ENCODE assay signal across 20 cellular contexts in genomic region chr10:67699613-67700270, GRCh38. TPM values are rescaled to one million over a fixed set of nuclear protein-coding genes. Genes with fewer than 3 reads are reported as not detected.
A peak's percentile ranks its signal among the peaks of the same experiment; 100 is the strongest.
DNase-seq lines count a peak whose midpoint lies in the region; ATAC-seq, FAIRE-seq and TF ChIP-seq lines count a peak whose summit lies in the region.
"Not testable (repeated sequence)": the region's sequence is repeated elsewhere in the genome, so short reads cannot be mapped to it uniquely, and the experiment has no call there.
"Had no signal": no experiment of that assay in that cellular context is flagged by ENCODE, and none has a peak within 500 bp of the region (broad histone marks: within the 10 kb centered on the region; RNA-seq: fewer than 3 reads in every experiment).

No MANE protein-coding gene starts in this region.

- not testable (repeated sequence) for H3K36me3 Mint-ChIP-seq in T-helper 17 cell (ENCODE audit: low read depth); neural progenitor cell

- not testable (repeated sequence) for BruUV-seq in K562 (replicated peaks; lab: Mats Ljungman, UMichigan); HepG2 (replicated peaks; lab: Mats Ljungman, UMichigan)

- not testable (repeated sequence) for H3F3A ChIP-seq in neural progenitor cell (ENCODE audit: low read depth)

- not testable (repeated sequence) for ATAC-seq in T-helper 17 cell, HepG2
- peak; percentile 66 for ATAC-seq in K562

- TF ChIP-seq EP300 in K562 (IDR thresholded peaks at IDR 0.05; ENCODE audit: low read length); HepG2 (IDR thresholded peaks at IDR 0.05; ENCODE audit: low read depth in 2 of 2, low read length in 2 of 2); HepG2 (CRISPR knock-in tag; IDR thresholded peaks at IDR 0.05; ENCODE audit: borderline replicate concordance): not testable (repeated sequence)

- in situ Hi-C loops in K562 (cut with MboI), result loop anchor here (5.0 kb wide), 1 partner anchor 78 kb away; no protein-coding TSS in a partner anchor
- in situ Hi-C loops in HepG2 (cut with HindIII; ENCODE audit: extremely low pct_ligation_motif_present, low pct_unique_long_range_greater_than_20kb), result loop anchor here (5.0 kb wide), 1 partner anchor 83 kb away; no protein-coding TSS in a partner anchor

- intact Hi-C loops in K562 (cut with micrococcal nuclease), result not testable (repeated sequence)
- intact Hi-C loops in HepG2 (cut with micrococcal nuclease; ENCODE audit: unreplicated experiment), result loop anchor here (5.0 kb wide), 1 partner anchor 63 kb away; no protein-coding TSS in a partner anchor

- H3K36me3 ChIP-seq in K562 (ENCODE audit: control insufficient read depth, insufficient read depth, low read length); HepG2 (replicated peaks in 1 of 2; ENCODE audit: control insufficient read depth in 1 of 2, insufficient read depth in 2 of 2, low read length in 2 of 2); neural progenitor cell: not testable (repeated sequence)

- peak overlapping the region; percentile 85 for H2AFZ ChIP-seq in K562 (ENCODE audit: low read depth, low read length)
- H2AFZ ChIP-seq in HepG2 (ENCODE audit: low read length); neural progenitor cell (replicated peaks): not testable (repeated sequence)

- TF ChIP-seq RAD21 in K562 (CRISPR knock-in tag; conservative IDR thresholded peaks at IDR 0.05 in 1 of 2, IDR thresholded peaks at IDR 0.05 in 1 of 2); HepG2 (CRISPR knock-in tag; IDR thresholded peaks at IDR 0.05): not testable (repeated sequence)

- not testable (repeated sequence) for H3K4me1 ChIP-seq in K562 (replicated peaks in 1 of 2; ENCODE audit: control insufficient read depth in 2 of 2, insufficient read depth in 2 of 2, low read length in 2 of 2); HepG2 (ENCODE audit: insufficient read depth, low read length); neural progenitor cell

- peak overlapping the region; percentile 5 for H3K4me3 Mint-ChIP-seq in T-helper 17 cell
- not testable (repeated sequence) for H3K4me3 Mint-ChIP-seq in neural progenitor cell

- H3K27me3 ChIP-seq in K562 (ENCODE audit: control insufficient read depth in 2 of 2, insufficient read depth in 2 of 2, low read length in 2 of 2); HepG2 (ENCODE audit: control insufficient read depth in 1 of 2, insufficient read depth in 2 of 2, low read length in 2 of 2); neural progenitor cell: not testable (repeated sequence)

- H3K4me2 ChIP-seq in K562 (ENCODE audit: insufficient read depth, low read length), result peak overlapping the region; percentile 70
- not testable (repeated sequence) for H3K4me2 ChIP-seq in HepG2 (ENCODE audit: low read depth, low read length); neural progenitor cell

- peak overlapping the region; percentile 27; the same call in 1 of the 2 replicates for H3K4me3 ChIP-seq in K562
- H3K4me3 ChIP-seq in HepG2 (replicated peaks in 1 of 3; ENCODE audit: insufficient read depth in 1 of 3, low read depth in 2 of 3, low read length in 3 of 3); neural progenitor cell: not testable (repeated sequence)

- not testable (repeated sequence) for H3K27ac ChIP-seq in K562 (ENCODE audit: extremely low read depth, low read depth, low read length); HepG2 (ENCODE audit: extremely low read length, insufficient read depth, low read length); neural progenitor cell

- CTCF ChIA-PET in K562 (lab: Yijun Ruan, JAX; ENCODE audit: low intra/inter-chr PET ratio); HepG2 (lab: Yijun Ruan, JAX; ENCODE audit: low intra/inter-chr PET ratio, low total read pairs): not testable (repeated sequence)

- H3K4me1 Mint-ChIP-seq in T-helper 17 cell, result peaks cover 17% of the 10 kb centered on the region
- not testable (repeated sequence) for H3K4me1 Mint-ChIP-seq in neural progenitor cell

- TF ChIP-seq CTCF in K562 (IDR thresholded peaks at IDR 0.05 in 2 of 3, conservative IDR thresholded peaks at IDR 0.05 in 1 of 3; ENCODE audit: insufficient read depth in 2 of 3, low read depth in 1 of 3, low read length in 3 of 3); HepG2 (CRISPR knock-in tag; IDR thresholded peaks at IDR 0.05); neural progenitor cell (IDR thresholded peaks at IDR 0.05): not testable (repeated sequence)

- not testable (repeated sequence) for TF ChIP-seq POLR2A in K562 (conservative IDR thresholded peaks at IDR 0.05); HepG2 (IDR thresholded peaks at IDR 0.05; ENCODE audit: insufficient read depth in 1 of 2, low read depth in 2 of 2, low read length in 2 of 2)

- H3K9ac ChIP-seq in K562 (ENCODE audit: insufficient read depth in 1 of 2, low read depth in 2 of 2, low read length in 2 of 2), result peak overlapping the region; percentile 29 to 52; a peak in 2 of 4 replicates
- not testable (repeated sequence) for H3K9ac ChIP-seq in HepG2 (ENCODE audit: insufficient read depth, low read depth, low read length); neural progenitor cell

- not testable (repeated sequence) for H4K20me1 ChIP-seq in K562 (replicated peaks; ENCODE audit: control insufficient read depth, insufficient read depth, low read length); HepG2 (ENCODE audit: insufficient read depth, low read length); neural progenitor cell (ENCODE audit: low read depth)

- peak; percentile 65 for DNase-seq in DMS53 (lab: John Stamatoyannopoulos, UW)
- DNase-seq in DMS53 treated with DMSO at 0.1 percent for 48 hours (lab: John Stamatoyannopoulos, UW; ENCODE audit: unreplicated experiment), result peak; percentile 19
- DNase-seq in T-helper 17 cell; K562 (ENCODE audit: extremely low read depth in 1 of 4, low spot score in 3 of 4); HepG2 (ENCODE audit: low spot score); neural progenitor cell (ENCODE audit: low spot score): not testable (repeated sequence)
- peak; percentile 3 for DNase-seq in central memory CD4-positive, alpha-beta T cell

- peaks cover 16% of the 10 kb centered on the region for H3K9me3 Mint-ChIP-seq in neural progenitor cell

- FAIRE-seq in K562 (lab: Jason Lieb, UNC); HepG2 (lab: Jason Lieb, UNC): not testable (repeated sequence)

- not testable (repeated sequence) for H3K27ac Mint-ChIP-seq in T-helper 17 cell
- peak overlapping the region; percentile 8 for H3K27ac Mint-ChIP-seq in neural progenitor cell

- POLR2A ChIA-PET in K562 (lab: Yijun Ruan, JAX); HepG2 (lab: Yijun Ruan, JAX): not testable (repeated sequence)

- peaks cover 22% of the 10 kb centered on the region for H3K27me3 Mint-ChIP-seq in T-helper 17 cell
- H3K27me3 Mint-ChIP-seq in neural progenitor cell (ENCODE audit: insufficient read depth, low read depth), result not testable (repeated sequence)

- 0% methylated on average over 16 of the region's 23 CpGs for WGBS in K562 (ENCODE audit: insufficient coverage, low coverage, missing lambda C conversion rate)
- WGBS in HepG2 (ENCODE audit: low lambda C conversion rate), result 97% methylated on average over 19 of the region's 23 CpGs

- H3K9me1 ChIP-seq in K562 (ENCODE audit: control insufficient read depth, insufficient read depth, low read length), result not testable (repeated sequence)

- not testable (repeated sequence) for H3K9me3 ChIP-seq in T-helper 17 cell (ENCODE audit: control insufficient read depth, low read length, poor library complexity, severe bottlenecking); K562 (replicated peaks; ENCODE audit: control insufficient read depth, insufficient read depth, low read depth, low read length); HepG2 (ENCODE audit: low read length); neural progenitor cell (ENCODE audit: low read depth)

- not testable (repeated sequence) for H3K79me2 ChIP-seq in K562 (ENCODE audit: control insufficient read depth, insufficient read depth, low read length); HepG2 (ENCODE audit: insufficient read depth, low read length); neural progenitor cell (ENCODE audit: low read depth)

RNA-seq across cellular contexts. Expression of gene CTNNA3, which starts 3.7 kb away (rescaled TPM):
- 1 to 10 TPM in 1 of 2 donors, not detected in 1; 1.6 TPM for total RNA-seq in T-helper 17 cell
- total RNA-seq in K562 (2011; cell fraction: chromatin; rRNA removed; ENCODE audit: low replicate concordance), result not detected in 2 replicates
- not detected in 2 replicates for total RNA-seq in K562 (2011; cell fraction: nucleolus; rRNA removed)
- not detected in 2 replicates for total RNA-seq in K562 (2011; cell fraction: nucleoplasm; rRNA removed)
- not detected in 2 replicates for total RNA-seq in K562 (2014; rRNA removed)
- total RNA-seq in K562 (2014; rRNA removed; fragmentation: Illumina TruSeq; extraction: Trizol), result not detected in 2 replicates
- total RNA-seq in K562 (2015; rRNA removed; fragmentation: Illumina TruSeq; extraction: Trizol), result not detected in 2 replicates
- total RNA-seq in K562 (2021), result not detected in 2 replicates
- polyA plus RNA-seq in K562 (2011; rRNA removed), result 0.04 TPM in 1 of 2 replicates, not detected in the other
- polyA plus RNA-seq in K562 (2011; cell fraction: cytosol; rRNA removed), result under 0.01 TPM in 1 of 2 replicates, not detected in the other
- polyA plus RNA-seq in K562 (2011; cell fraction: nucleus; rRNA removed), result not detected in 2 replicates
- polyA plus RNA-seq in K562 (2012), result not detected in 2 replicates
- not detected in 2 replicates for polyA plus RNA-seq in K562 (2014; fragmentation: Illumina TruSeq; extraction: Trizol)
- polyA plus RNA-seq in K562 (2014; fragmentation: Nextera tagmentation; extraction: Ambion mirVana), result not detected
- polyA plus RNA-seq in K562 (2014; rRNA removed), result not detected in 2 replicates
- polyA minus RNA-seq in K562 (2011; rRNA and poly(A)+ RNA removed), result not detected in 2 replicates
- not detected in 2 replicates for polyA minus RNA-seq in K562 (2011; cell fraction: cytosol; rRNA and poly(A)+ RNA removed)
- not detected in 2 replicates for polyA minus RNA-seq in K562 (2011; cell fraction: nucleus; rRNA and poly(A)+ RNA removed)
- not detected in 2 replicates for total RNA-seq in HepG2 (2016; rRNA removed; fragmentation: Illumina TruSeq; extraction: Trizol)
- not detected in 2 replicates for total RNA-seq in HepG2 (2016; cell fraction: cytosol; rRNA removed; fragmentation: Illumina TruSeq; extraction: Trizol; ENCODE audit: low read depth)
- total RNA-seq in HepG2 (2016; cell fraction: insoluble cytoplasmic fraction; rRNA removed; fragmentation: Illumina TruSeq; extraction: Trizol), result not detected in 2 replicates
- not detected in 2 replicates for total RNA-seq in HepG2 (2016; cell fraction: membrane; rRNA removed; fragmentation: Illumina TruSeq; extraction: Trizol)
- total RNA-seq in HepG2 (2016; cell fraction: nucleus; rRNA removed; fragmentation: Illumina TruSeq; extraction: Trizol), result not detected in 2 replicates
- polyA plus RNA-seq in HepG2 (2011; rRNA removed), result not detected in 2 replicates
- not detected in 2 replicates for polyA plus RNA-seq in HepG2 (2011; cell fraction: cytosol; rRNA removed)
- not detected in 2 replicates for polyA plus RNA-seq in HepG2 (2011; cell fraction: nucleus; rRNA removed)
- not detected in 2 replicates for polyA plus RNA-seq in HepG2 (2012)
- not detected in 2 replicates for polyA plus RNA-seq in HepG2 (2016; cell fraction: cytosol; fragmentation: Illumina TruSeq; extraction: Trizol; ENCODE audit: low read depth)
- polyA plus RNA-seq in HepG2 (2016; cell fraction: insoluble cytoplasmic fraction; fragmentation: Illumina TruSeq; extraction: Trizol; ENCODE audit: low read depth), result not detected in 2 replicates
- polyA plus RNA-seq in HepG2 (2016; cell fraction: membrane; fragmentation: Illumina TruSeq; extraction: Trizol; ENCODE audit: low read depth), result not detected in 2 replicates
- not detected in 2 replicates for polyA plus RNA-seq in HepG2 (2016; cell fraction: nucleus; fragmentation: Illumina TruSeq; extraction: Trizol; ENCODE audit: insufficient read depth, low read depth)
- not detected in 2 replicates for polyA minus RNA-seq in HepG2 (2011; rRNA and poly(A)+ RNA removed; ENCODE audit: low replicate concordance)
- not detected in 2 replicates for polyA minus RNA-seq in HepG2 (2011; cell fraction: cytosol; rRNA and poly(A)+ RNA removed)
- polyA minus RNA-seq in HepG2 (2011; cell fraction: nucleus; rRNA and poly(A)+ RNA removed), result not detected in 2 replicates
- 11.3 and 12.9 TPM in 2 replicates for total RNA-seq in neural progenitor cell (ENCODE audit: low replicate concordance)
- total RNA-seq: A172; A673; B cell; Calu3; CD4-positive, alpha-beta memory T cell; CD4-positive, CD25-positive, alpha-beta regulatory T cell; CD8-positive, alpha-beta memory T cell; CD8-positive, alpha-beta T cell; Daoy; G401 had no signal
- polyA plus RNA-seq: A549; BJ; CD14-positive monocyte; CD4-positive, alpha-beta memory T cell; CD4-positive, CD25-positive, alpha-beta regulatory T cell had no signal
